Comparison of ENCODE assay signal across 13 cellular contexts in the genomic region with DNA sequence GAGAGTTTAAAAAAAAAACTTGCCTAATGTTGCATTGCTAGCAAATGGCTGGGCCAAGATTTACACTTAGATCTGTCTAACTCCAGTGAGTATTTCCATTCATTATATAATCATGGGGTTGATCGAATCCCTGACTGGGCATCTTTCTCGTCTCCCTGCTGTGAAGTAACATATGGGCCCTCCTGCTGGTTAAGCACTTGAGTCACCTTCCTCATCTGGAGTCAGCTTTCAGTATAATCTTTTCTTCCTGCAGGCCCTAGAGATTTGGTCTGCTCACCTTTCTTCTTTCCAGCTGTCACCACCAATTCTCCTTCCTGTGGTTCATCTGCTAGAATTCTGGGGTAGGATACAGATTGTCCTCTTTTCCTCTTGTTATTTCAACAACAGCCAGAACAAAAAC. TPM values are rescaled to one million over a fixed set of nuclear protein-coding genes. Genes with fewer than 3 reads are reported as not detected.
DNase-seq lines count a peak whose midpoint lies in the region; ATAC-seq and TF ChIP-seq lines count a peak whose summit lies in the region.
"Had no signal": no experiment of that assay in that cellular context is flagged by ENCODE, and none has a peak within 500 bp of the region (broad histone marks: within the 10 kb centered on the region; RNA-seq: fewer than 3 reads in every experiment).

No MANE protein-coding gene starts in this region.

- H3K9me2 ChIP-seq in neural cell (ENCODE audit: insufficient read depth, low read length): no peaks in the 10 kb centered on the region

- H3K4me2 ChIP-seq in neural cell (ENCODE audit: low read length): no peak overlapping the region

- no peaks in the 10 kb centered on the region for H4K20me1 ChIP-seq in neural cell (ENCODE audit: insufficient read depth)

- 58 to 71% (median 64%) methylated on average over 2 of the region's 2 CpGs for WGBS in heart left ventricle, 4 donors

- no peaks in the 10 kb centered on the region for H3F3A ChIP-seq in neural cell (ENCODE audit: insufficient read depth, low read length, poor library complexity, severe bottlenecking)

- no peak for TF ChIP-seq POLR2A in heart left ventricle (IDR thresholded peaks at IDR 0.05)

- peak; percentile 49 for DNase-seq in HEK293T (ENCODE audit: extremely low spot score)
- peak; percentile 47 for DNase-seq in NCI-H2107 treated with DMSO at 0.1 percent for 48 hours (lab: John Stamatoyannopoulos, UW; ENCODE audit: unreplicated experiment)
- peak; percentile 52 for DNase-seq in SK-N-MC (ENCODE audit: low read depth, low spot score)
- no peak for DNase-seq in heart left ventricle
- DNase-seq: activated effector memory CD4-positive, alpha-beta T cell treated with Interleukin-2 at 50 U/mL for 16 hours; NCI-H774; SIG-M5; sigmoid colon; stimulated activated naive B cell treated with anti-CD40 and anti-IgM and Interleukin-4, amounts not matched to agents 10 μg/mL and 1 μg/mL and 100 μg/mL, for 72 hours had no signal

- TF ChIP-seq RAD21 in neural cell (conservative IDR thresholded peaks at IDR 0.05): no peak

- ATAC-seq in HG03432 (IDR thresholded peaks at IDR 0.05; ENCODE audit: unreplicated experiment) (no peak), HG02571 (IDR thresholded peaks at IDR 0.05; ENCODE audit: unreplicated experiment) (no peak), heart left ventricle (no peak)
- ATAC-seq: stimulated activated naive B cell treated with anti-CD40 and anti-IgM and Interleukin-4, amounts not matched to agents 10 μg/mL and 1 μg/mL and 100 μg/mL, for 72 hours had no signal

- POLR2A ChIA-PET in HEK293T (lab: Yijun Ruan, JAX): no interaction called here

- H3K9ac ChIP-seq in SK-N-MC (ENCODE audit: insufficient read length) (no peak overlapping the region), neural cell (ENCODE audit: low read length) (no peak overlapping the region)

- no peaks in the 10 kb centered on the region for H3K79me2 ChIP-seq in neural cell (replicated peaks; ENCODE audit: insufficient read depth, low read length)

- no peaks in the 10 kb centered on the region for H3K9me3 ChIP-seq in SK-N-MC (ENCODE audit: low read depth, low read length)
- H3K9me3 ChIP-seq in neural cell (ENCODE audit: low read length): no peaks in the 10 kb centered on the region
- H3K9me3 ChIP-seq in heart left ventricle: no peaks in the 10 kb centered on the region
- H3K9me3 ChIP-seq: HAP-1, sigmoid colon had no signal

- H3K36me3 ChIP-seq in SK-N-MC (ENCODE audit: insufficient read depth, low read length) (no peaks in the 10 kb centered on the region), neural cell (ENCODE audit: insufficient read depth, low read length) (no peaks in the 10 kb centered on the region), heart left ventricle (no peaks in the 10 kb centered on the region)
- H3K36me3 ChIP-seq: HAP-1, sigmoid colon had no signal

- H3K27ac ChIP-seq in SK-N-MC (no peak overlapping the region), neural cell (ENCODE audit: low read length) (no peak overlapping the region), heart left ventricle (no peak overlapping the region)
- H3K27ac ChIP-seq: sigmoid colon had no signal

- no peaks in the 10 kb centered on the region for H3K27me3 ChIP-seq in neural cell (ENCODE audit: insufficient read depth, low read depth, low read length)
- no peaks in the 10 kb centered on the region for H3K27me3 ChIP-seq in heart left ventricle
- H3K27me3 ChIP-seq: sigmoid colon had no signal

- intact Hi-C loops in heart left ventricle (cut with DNase I): loop anchor here in 3 of 10 donors (10.0 kb wide), 2 partner anchors 282 to 742 kb away; partner anchors contain the start of gene MMRN1 (in 1 of the 3)

- TF ChIP-seq CTCF in neural cell (IDR thresholded peaks at IDR 0.05; ENCODE audit: poor library complexity, severe bottlenecking) (no peak), heart left ventricle (IDR thresholded peaks at IDR 0.05) (no peak)

- H3K4me1 ChIP-seq in heart left ventricle: no peaks in the 10 kb centered on the region
- H3K4me1 ChIP-seq: HAP-1, sigmoid colon had no signal

- H3K4me3 ChIP-seq in SK-N-MC: no peak overlapping the region
- H3K4me3 ChIP-seq in neural cell (ENCODE audit: low read length): no peak overlapping the region
- H3K4me3 ChIP-seq in heart left ventricle: no peak overlapping the region
- H3K4me3 ChIP-seq: HAP-1, sigmoid colon had no signal

- CTCF ChIA-PET in HEK293T (lab: Yijun Ruan, JAX): no interaction called here

- no peak overlapping the region for H2AFZ ChIP-seq in neural cell (ENCODE audit: low read depth, low read length)

- no peak for TF ChIP-seq EP300 in neural cell (conservative IDR thresholded peaks at IDR 0.05; ENCODE audit: poor library complexity, severe bottlenecking)

TF ChIP-seq in HEK293T, 16 proteins besides CTCF, POLR2A, EP300 and RAD21:
- TF ChIP-seq ARNT (IDR thresholded peaks at IDR 0.05) (0 out of 2 replicates have a peak, but pooled peaks have one; percentile 16), L3MBTL2 (conservative IDR thresholded peaks at IDR 0.05) (no peak), FOXK2 (IDR thresholded peaks at IDR 0.05) (no peak), BHLHE40 (IDR thresholded peaks at IDR 0.05; ENCODE audit: borderline replicate concordance) (no peak), ELF4 (IDR thresholded peaks at IDR 0.05) (no peak), FOXM1 (IDR thresholded peaks at IDR 0.05; ENCODE audit: borderline replicate concordance) (no peak), CTBP1 (IDR thresholded peaks at IDR 0.05; ENCODE audit: borderline replicate concordance) (peak; percentile 24; the same call in 1 of the 2 replicates)
- TF ChIP-seq, protein P1, sequence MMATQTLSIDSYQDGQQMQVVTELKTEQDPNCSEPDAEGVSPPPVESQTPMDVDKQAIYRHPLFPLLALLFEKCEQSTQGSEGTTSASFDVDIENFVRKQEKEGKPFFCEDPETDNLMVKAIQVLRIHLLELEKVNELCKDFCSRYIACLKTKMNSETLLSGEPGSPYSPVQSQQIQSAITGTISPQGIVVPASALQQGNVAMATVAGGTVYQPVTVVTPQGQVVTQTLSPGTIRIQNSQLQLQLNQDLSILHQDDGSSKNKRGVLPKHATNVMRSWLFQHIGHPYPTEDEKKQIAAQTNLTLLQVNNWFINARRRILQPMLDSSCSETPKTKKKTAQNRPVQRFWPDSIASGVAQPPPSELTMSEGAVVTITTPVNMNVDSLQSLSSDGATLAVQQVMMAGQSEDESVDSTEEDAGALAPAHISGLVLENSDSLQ (IDR thresholded peaks at IDR 0.05): 0 out of 2 replicates have a peak, but pooled peaks have one; percentile 13
TF ChIP-seq in HEK293T: peak in this region for 3.

TF ChIP-seq in neural cell, 6 proteins besides CTCF, POLR2A, EP300 and RAD21:
- peak; percentile 51 for TF ChIP-seq POLR2AphosphoS5 (IDR thresholded peaks at IDR 0.05)
- TF ChIP-seq SMC3 (conservative IDR thresholded peaks at IDR 0.05; ENCODE audit: poor library complexity): no peak

RNA-seq across cellular contexts. Expression of gene TIGD2, which starts 41.6 kb away (rescaled TPM):
- 4.7 and 5.9 TPM in 2 replicates for polyA plus RNA-seq in neural cell
- polyA minus RNA-seq in neural cell: 14.1 and 19.7 TPM in 2 replicates
- 1 to 10 TPM; 1.6 to 3.9 (median 2.3) TPM for total RNA-seq in heart left ventricle
- polyA plus RNA-seq in heart left ventricle: 1 to 10 TPM; 1.1 to 1.7 TPM

Comparison
In these comparisons a context has a peak if more than half of its experiments do, and no peak if none do; other contexts are left out.
1. DNase-seq: peak in HEK293T (single experiment), NCI-H2107 treated with DMSO at 0.1 percent for 48 hours (single experiment) and SK-N-MC (single experiment); none in heart left ventricle (0 of 5).